Comparison of ENCODE assay signal across 17 cellular contexts in genomic region chr11:14012836-14013235, GRCh38. TPM values are rescaled to one million over a fixed set of nuclear protein-coding genes. Genes with fewer than 3 reads are reported as not detected.
"Had no signal": no experiment of that assay in that cellular context is flagged by ENCODE, and none has a peak within 500 bp of the region (broad histone marks: within the 10 kb centered on the region; RNA-seq: fewer than 3 reads in every experiment).

No MANE protein-coding gene starts in this region.

- H3K9me3 ChIP-seq: ascending aorta, colonic mucosa, lower lobe of right lung, thyroid gland had no signal

- H3K36me3 ChIP-seq: ascending aorta, colonic mucosa, lower lobe of right lung, thyroid gland had no signal

- H3K36me3 Mint-ChIP-seq: activated naive CD8-positive, alpha-beta T cell treated with anti-CD3 and anti-CD28 coated beads, Interleukin-2, amount 10 ng/mL, durations not matched to agents 7 days and 5 days; immature natural killer cell; mesothelial cell of epicardium; naive thymus-derived CD4-positive, alpha-beta T cell had no signal

- H3K9me3 Mint-ChIP-seq: activated naive CD8-positive, alpha-beta T cell treated with anti-CD3 and anti-CD28 coated beads, Interleukin-2, amount 10 ng/mL, durations not matched to agents 7 days and 5 days; activated T-cell treated with anti-CD3 and anti-CD28 coated beads, Interleukin-2, amount 50 U/mL, for 72 hours; immature natural killer cell; mesothelial cell of epicardium; naive thymus-derived CD4-positive, alpha-beta T cell had no signal

- H3K27me3 Mint-ChIP-seq: activated naive CD8-positive, alpha-beta T cell treated with anti-CD3 and anti-CD28 coated beads, Interleukin-2, amount 10 ng/mL, durations not matched to agents 7 days and 5 days; naive thymus-derived CD4-positive, alpha-beta T cell had no signal

- FAIRE-seq: endothelial cell of umbilical vein, urothelium cell line had no signal

- ATAC-seq: activated T-cell treated with anti-CD3 and anti-CD28 coated beads, Interleukin-2, amount 50 U/mL, for 72 hours; left cardiac atrium; lower lobe of right lung; naive thymus-derived CD4-positive, alpha-beta T cell had no signal

- H3K4me1 Mint-ChIP-seq: activated naive CD8-positive, alpha-beta T cell treated with anti-CD3 and anti-CD28 coated beads, Interleukin-2, amount 10 ng/mL, durations not matched to agents 7 days and 5 days; immature natural killer cell; mesothelial cell of epicardium; naive thymus-derived CD4-positive, alpha-beta T cell had no signal

- H3K27ac Mint-ChIP-seq: activated naive CD8-positive, alpha-beta T cell treated with anti-CD3 and anti-CD28 coated beads, Interleukin-2, amount 10 ng/mL, durations not matched to agents 7 days and 5 days; activated T-cell treated with anti-CD3 and anti-CD28 coated beads, Interleukin-2, amount 50 U/mL, for 72 hours; immature natural killer cell; mesothelial cell of epicardium had no signal

- DNase-seq: activated CD4-positive, alpha-beta T cell treated with anti-CD3 and anti-CD28 coated beads for 1 hour; activated CD4-positive, alpha-beta T cell treated with anti-CD3 and anti-CD28 coated beads, Interleukin-2, amount 50 U/mL, for 48 hours; activated naive CD8-positive, alpha-beta T cell treated with anti-CD3 and anti-CD28 coated beads, Interleukin-2, amount 10 ng/mL, durations not matched to agents 7 days and 5 days; activated T-cell treated with anti-CD3 and anti-CD28 coated beads, Interleukin-2, amount 50 U/mL, for 72 hours; caudate nucleus; colonic mucosa; immature natural killer cell; left cardiac atrium; lower lobe of right lung; naive thymus-derived CD4-positive, alpha-beta T cell; T-helper 2 cell; thyroid gland had no signal

- H3K4me3 Mint-ChIP-seq: activated naive CD8-positive, alpha-beta T cell treated with anti-CD3 and anti-CD28 coated beads, Interleukin-2, amount 10 ng/mL, durations not matched to agents 7 days and 5 days; activated T-cell treated with anti-CD3 and anti-CD28 coated beads, Interleukin-2, amount 50 U/mL, for 72 hours; immature natural killer cell; mesothelial cell of epicardium; naive thymus-derived CD4-positive, alpha-beta T cell had no signal

- H3K27me3 ChIP-seq: ascending aorta, colonic mucosa, thyroid gland had no signal

- H3K4me3 ChIP-seq: ascending aorta, colonic mucosa, lower lobe of right lung, skin epidermis, thyroid gland had no signal

RNA-seq across cellular contexts. Expression of gene SPON1, which starts 50.3 kb away (rescaled TPM):
- polyA plus RNA-seq: endothelial cell of umbilical vein had no signal
